ENCODE assay signal across 9 cellular contexts in the genomic region with DNA sequence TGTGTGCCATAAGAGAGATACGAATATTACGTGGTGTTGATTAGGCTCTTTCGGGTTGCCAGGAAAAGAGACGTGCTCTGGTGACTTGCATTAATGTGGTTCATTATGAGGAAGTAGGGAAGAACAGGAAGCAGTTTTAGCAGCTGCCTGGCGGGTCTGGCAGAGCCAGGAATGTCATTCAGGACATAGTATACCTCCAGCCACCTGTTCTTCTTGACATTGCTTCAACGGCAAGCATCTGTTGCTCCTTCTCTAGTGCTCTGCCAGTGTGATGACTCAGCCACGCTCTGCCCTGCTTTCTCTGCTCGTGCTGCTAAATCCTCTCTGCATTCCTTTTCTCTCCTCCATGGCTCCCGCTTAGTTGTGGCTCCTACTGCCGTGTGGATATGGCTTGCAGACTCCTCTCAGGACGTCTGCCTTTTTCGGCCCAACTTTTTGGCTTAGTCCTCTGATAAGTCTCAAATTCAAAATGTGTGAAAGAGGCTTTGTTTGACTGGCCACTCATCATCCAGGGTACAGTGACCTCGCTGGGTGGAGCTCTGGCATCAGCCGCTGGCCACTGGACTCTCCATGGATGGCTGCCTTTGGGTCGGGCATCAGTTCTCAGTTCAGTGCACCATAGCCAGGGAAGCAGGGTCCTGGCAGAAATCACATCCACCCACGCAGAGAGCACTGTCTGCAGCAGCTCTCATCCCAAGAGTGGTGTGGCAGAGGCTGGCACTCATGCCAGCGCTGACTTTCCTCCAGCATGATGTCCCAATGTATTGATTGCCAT.
DNase-seq lines count a peak whose midpoint lies in the region; ATAC-seq, FAIRE-seq and TF ChIP-seq lines count a peak whose summit lies in the region.
"Had no signal": no experiment of that assay in that cellular context is flagged by ENCODE, and none has a peak within 500 bp of the region (broad histone marks: within the 10 kb centered on the region; RNA-seq: fewer than 3 reads in every experiment).

No MANE protein-coding gene starts in this region.

- ATAC-seq in GM21367 (IDR thresholded peaks at IDR 0.05; ENCODE audit: unreplicated experiment) (no peak), GM21576 (IDR thresholded peaks at IDR 0.05; ENCODE audit: unreplicated experiment) (no peak)
- ATAC-seq: activated CD8-positive, alpha-beta T cell treated with anti-CD3 and anti-CD28 coated beads, Interleukin-2, amount 10 ng/mL, durations not matched to agents 7 days and 5 days; stimulated activated naive CD8-positive, alpha-beta T cell treated with anti-CD3 and anti-CD28 coated beads, Interleukin-15, Interleukin-2, amounts not matched to agents 100 U/mL and 50 U/mL, for 24 hours had no signal

- H3K9me3 ChIP-seq in kidney (ENCODE audit: control insufficient read depth in 1 of 2, low read length in 2 of 2) (no peaks in the 10 kb centered on the region), small intestine (ENCODE audit: control insufficient read depth, low read depth) (no peaks in the 10 kb centered on the region)

- H3K4me1 ChIP-seq in kidney (ENCODE audit: control insufficient read depth in 1 of 2, insufficient read depth in 1 of 2, low read depth in 1 of 2, low read length in 2 of 2) (peaks cover 0 to 11% of the 10 kb centered on the region in 2 donors), small intestine (ENCODE audit: control insufficient read depth in 2 of 2, insufficient read depth in 1 of 2, low read depth in 1 of 2, low read length in 1 of 2) (peaks cover 0 to 10% of the 10 kb centered on the region in 2 donors)

- peak; percentile 95 for DNase-seq in LHCN-M2 (ENCODE audit: low read depth)
- DNase-seq in SW480 (ENCODE audit: low spot score), result peak; percentile 27
- no peak for DNase-seq in kidney
- DNase-seq in small intestine, result peak; percentile 74
- DNase-seq in stimulated activated CD4-positive, alpha-beta T cell treated with anti-CD3 and anti-CD28 coated beads, Interleukin-4, amount 100 ng/mL, for 1 hour, result no peak
- DNase-seq: activated CD8-positive, alpha-beta T cell treated with anti-CD3 and anti-CD28 coated beads, Interleukin-2, amount 10 ng/mL, durations not matched to agents 7 days and 5 days; stimulated activated naive CD8-positive, alpha-beta T cell treated with anti-CD3 and anti-CD28 coated beads, Interleukin-15, Interleukin-2, amounts not matched to agents 100 U/mL and 50 U/mL, for 24 hours had no signal

- FAIRE-seq in kidney (lab: Jason Lieb, UNC), result no peak
- FAIRE-seq in small intestine (lab: Jason Lieb, UNC), result no peak

- H3K4me3 ChIP-seq in kidney (ENCODE audit: low read length in 2 of 2) (peak overlapping the region; percentile 19 to 37), small intestine (ENCODE audit: low read depth in 1 of 2, low read length in 2 of 2) (no peak overlapping the region)

- peak overlapping the region in 1 of 2 donors; percentile 8 for H3K27ac ChIP-seq in kidney (ENCODE audit: low read depth in 2 of 2, low read length in 2 of 2)
- H3K27ac ChIP-seq in small intestine (ENCODE audit: low read depth in 1 of 2, low read length in 1 of 2), result peak overlapping the region in 1 of 2 donors; percentile 11

- peak overlapping the region in 1 of 2 donors; percentile 39 for H3K9ac ChIP-seq in kidney (ENCODE audit: low read length in 2 of 2)

- intact Hi-C loops in kidney (cut with DNase I), result no loop called here

- TF ChIP-seq CTCF in kidney (IDR thresholded peaks at IDR 0.05; ENCODE audit: borderline replicate concordance, extremely low read depth, insufficient read depth), result no peak

- 50 to 60% (median 60%) methylated on average over 17 of the region's 17 CpGs for WGBS in small intestine, 3 donors

- H3K36me3 ChIP-seq in kidney (ENCODE audit: control insufficient read depth in 1 of 2, insufficient read depth in 2 of 2, low read length in 2 of 2) (no peaks in the 10 kb centered on the region), small intestine (ENCODE audit: control insufficient read depth in 2 of 2, insufficient read depth in 2 of 2, low read length in 2 of 2) (no peaks in the 10 kb centered on the region)

- no peaks in the 10 kb centered on the region for H3K27me3 ChIP-seq in small intestine (ENCODE audit: control insufficient read depth in 2 of 2, insufficient read depth in 2 of 2, low read length in 2 of 2)

Comparison
In these comparisons a context has a peak if more than half of its experiments do, and no peak if none do; other contexts are left out.
1. DNase-seq: peak in LHCN-M2 (single experiment), SW480 (single experiment) and small intestine (single experiment); none in kidney (single experiment) and stimulated activated CD4-positive, alpha-beta T cell treated with anti-CD3 and anti-CD28 coated beads, Interleukin-4, amount 100 ng/mL, for 1 hour (single experiment).
2. H3K4me3 ChIP-seq: peak in kidney (2 of 2); none in small intestine (0 of 2).